8 cellular contexts compared by ENCODE assay signal in genomic region chr1:207084701-207085180, GRCh38. TPM values are rescaled to one million over a fixed set of nuclear protein-coding genes. Genes with fewer than 3 reads are reported as not detected.
DNase-seq lines count a peak whose midpoint lies in the region; ATAC-seq, FAIRE-seq and TF ChIP-seq lines count a peak whose summit lies in the region.

No MANE protein-coding gene starts in this region.

- TF ChIP-seq CTCF in GM12872 (IDR thresholded peaks at IDR 0.05; ENCODE audit: insufficient read depth, low read depth, low read length) (peak; percentile 73), prostate gland (IDR thresholded peaks at IDR 0.05) (peak in 3 of 4 experiments; percentile 54 to 73 (median 63))

- peak; percentile 90 for DNase-seq in A172 (ENCODE audit: low spot score)
- DNase-seq in HTR-8/SVneo (ENCODE audit: insufficient read length, low spot score): peak; percentile 66
- peak; percentile 56 for DNase-seq in RPMI7951 (ENCODE audit: low read depth)
- peak; percentile 33 for DNase-seq in activated gamma-delta T cell treated with anti-CD3 and anti-CD28 coated beads, Interleukin-2, amount 50 U/mL, for 16 hours (ENCODE audit: low read depth)
- DNase-seq in globus pallidus (ENCODE audit: low spot score): peak; percentile 42
- peak; percentile 36 for DNase-seq in prostate gland (ENCODE audit: low spot score)

- TF ChIP-seq POLR2A in prostate gland (IDR thresholded peaks at IDR 0.05): no peak

- FAIRE-seq in HTR-8/SVneo (lab: Jason Lieb, UNC): peak; percentile 72

- no peaks in the 10 kb centered on the region for H3K27me3 ChIP-seq in prostate gland (replicated peaks; ENCODE audit: insufficient read depth)

- no peak overlapping the region for H3K4me3 ChIP-seq in prostate gland

- H3K36me3 ChIP-seq in prostate gland: no peaks in the 10 kb centered on the region

- no peak for ATAC-seq in HG02763 (IDR thresholded peaks at IDR 0.05; ENCODE audit: unreplicated experiment)

- H3K9me3 ChIP-seq in prostate gland: no peaks in the 10 kb centered on the region

- no peaks in the 10 kb centered on the region for H3K4me1 ChIP-seq in prostate gland (replicated peaks)

- H3K27ac ChIP-seq in prostate gland: no peak overlapping the region

- intact Hi-C loops in prostate gland (cut with DNase I): loop anchor here (5.0 kb wide), 1 partner anchor 323 kb away; no protein-coding TSS in a partner anchor

- 24% methylated on average over 8 of the region's 8 CpGs for WGBS in prostate gland

RNA-seq across cellular contexts. Expression of gene C4BPB, which starts 3.9 kb away (rescaled TPM):
- 7.3 and 11.1 TPM in 2 replicates for total RNA-seq in A172 (2014; rRNA removed; shearing (Covaris generic))
- not detected in 2 replicates for total RNA-seq in RPMI7951 (2014; rRNA removed; shearing (Covaris generic))
- total RNA-seq in prostate gland: under 1 TPM in 1 of 2 donors, not detected in 1; 0.23 TPM

RNA-seq across cellular contexts. Expression of gene C4BPA, which starts 19.3 kb away (rescaled TPM):
- not detected in 2 replicates for total RNA-seq in A172 (2014; rRNA removed; shearing (Covaris generic))
- not detected in 2 replicates for total RNA-seq in RPMI7951 (2014; rRNA removed; shearing (Covaris generic))
- total RNA-seq in prostate gland: not detected

RNA-seq across cellular contexts. Expression of gene PFKFB2, which starts 31.7 kb away (rescaled TPM):
- 15.6 and 17.4 TPM in 2 replicates for total RNA-seq in A172 (2014; rRNA removed; shearing (Covaris generic))
- 2.8 and 3.2 TPM in 2 replicates for total RNA-seq in RPMI7951 (2014; rRNA removed; shearing (Covaris generic))
- total RNA-seq in prostate gland: 1 to 10 TPM; 5.6 to 6.1 TPM

RNA-seq across cellular contexts. Expression of gene YOD1, which starts 33.7 kb away (rescaled TPM):
- total RNA-seq in A172 (2014; rRNA removed; shearing (Covaris generic)): 4.4 and 5.1 TPM in 2 replicates
- total RNA-seq in RPMI7951 (2014; rRNA removed; shearing (Covaris generic)): 6.9 and 7.8 TPM in 2 replicates
- 10 to 100 TPM in 1 of 2 donors, 1 to 10 TPM in 1; 6.2 to 10.8 TPM for total RNA-seq in prostate gland

RNA-seq across cellular contexts. Expression of gene C1orf116, which starts 52.2 kb away (rescaled TPM):
- 0.31 and 1.4 TPM in 2 replicates for total RNA-seq in A172 (2014; rRNA removed; shearing (Covaris generic))
- 0.10 and 0.12 TPM in 2 replicates for total RNA-seq in RPMI7951 (2014; rRNA removed; shearing (Covaris generic))
- 100 to 1,000 TPM in 1 of 2 donors, 10 to 100 TPM in 1; 36.5 to 107 TPM for total RNA-seq in prostate gland

Comparison
In these comparisons a context has a peak if more than half of its experiments do, and no peak if none do; other contexts are left out.
1. DNase-seq: peak in every context shown above with its lines; median percentile 90 in A172; 66 in HTR-8/SVneo; 56 in RPMI7951; 42 in globus pallidus; 36 in prostate gland; 33 in activated gamma-delta T cell treated with anti-CD3 and anti-CD28 coated beads, Interleukin-2, amount 50 U/mL, for 16 hours.